Comparison of ENCODE assay signal across 8 cellular contexts in the genomic region with DNA sequence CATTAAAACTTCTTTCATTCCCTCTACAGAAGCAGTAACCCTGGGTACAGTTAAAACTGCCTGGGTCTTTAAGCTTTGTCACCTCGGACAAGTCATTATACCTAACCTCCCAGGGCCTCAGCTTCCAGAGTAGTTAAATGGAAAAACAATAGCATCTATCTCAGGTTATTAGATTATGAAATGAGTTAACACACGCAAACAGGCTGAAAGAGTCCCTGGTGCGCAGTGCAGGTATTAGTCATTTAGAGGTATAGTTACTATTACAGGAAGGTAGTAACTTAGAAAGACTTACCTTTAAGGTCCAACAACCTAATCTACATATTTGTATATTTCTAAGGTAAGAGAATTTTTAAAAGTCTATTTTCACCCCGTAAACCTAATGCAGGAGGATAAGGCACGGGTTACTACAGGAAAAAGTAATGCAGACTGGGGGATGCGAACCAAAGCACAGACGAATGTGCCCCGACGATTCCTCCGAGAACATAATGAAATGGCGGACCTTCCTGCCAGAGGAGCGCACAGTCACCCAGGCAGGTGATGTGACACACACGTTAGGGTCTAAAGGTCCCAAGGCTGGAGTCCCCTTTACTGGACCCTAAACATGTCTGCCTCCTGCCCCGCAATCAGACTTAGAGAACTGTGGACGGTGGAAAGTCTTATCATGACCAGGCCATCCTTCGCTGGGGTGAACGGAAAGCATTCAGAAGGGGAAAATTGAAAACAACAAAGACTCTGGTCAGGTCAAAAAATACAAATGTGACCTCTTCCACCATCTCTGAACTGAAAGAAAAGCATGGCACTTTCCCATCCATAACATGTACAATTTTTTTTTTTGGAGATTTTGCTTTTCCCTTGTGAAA. TPM values are rescaled to one million over a fixed set of nuclear protein-coding genes. Genes with fewer than 3 reads are reported as not detected.
DNase-seq lines count a peak whose midpoint lies in the region; ATAC-seq, FAIRE-seq and TF ChIP-seq lines count a peak whose summit lies in the region.

No MANE protein-coding gene starts in this region.

- H3K79me2 ChIP-seq in HCT116 (ENCODE audit: insufficient read depth, low read length), result peaks cover 60% of the 10 kb centered on the region
- H3K79me2 ChIP-seq in neural cell (replicated peaks; ENCODE audit: insufficient read depth, low read length), result peaks cover 59% of the 10 kb centered on the region

- RAD21 ChIA-PET in HCT116 (lab: Charles Lee; ENCODE audit: low non-redundant PET in 1 of 2, low total read pairs in 2 of 2, uncharacterized antibody in 2 of 2, unreplicated experiment in 2 of 2), result interaction anchor here in 1 of 2 experiments (0.7 kb wide), 1 partner anchor 458 kb away, joined by 4 read pairs; no protein-coding TSS in a partner anchor

- no peak for FAIRE-seq in A549 (lab: Jason Lieb, UNC)

- H2AFZ ChIP-seq in HCT116 (ENCODE audit: low read depth, low read length, poor library complexity, severe bottlenecking) (no peak overlapping the region), neural cell (ENCODE audit: low read depth, low read length) (no peak overlapping the region)

- TF ChIP-seq CTCF in A549 (IDR thresholded peaks at IDR 0.05), result no peak
- TF ChIP-seq CTCF in HCT116 (IDR thresholded peaks at IDR 0.05 in 2 of 3, conservative IDR thresholded peaks at IDR 0.05 in 1 of 3; ENCODE audit: borderline replicate concordance in 1 of 3, insufficient read depth in 1 of 3, low read depth in 2 of 3, low read length in 2 of 3), result no peak
- no peak for TF ChIP-seq CTCF in epithelial cell of esophagus (IDR thresholded peaks at IDR 0.05; ENCODE audit: insufficient read depth, low read depth, low read length, missing control alignments)
- no peak for TF ChIP-seq CTCF in neural cell (IDR thresholded peaks at IDR 0.05; ENCODE audit: poor library complexity, severe bottlenecking)

- peak; percentile 25 to 28 for DNase-seq in A549 (ENCODE audit: low read depth in 1 of 2, low spot score in 1 of 2)
- DNase-seq in HCT116 (ENCODE audit: low read depth, low spot score), result no peak
- peak; percentile 29 to 41 for DNase-seq in activated CD4-positive, alpha-beta T cell treated with anti-CD3 and anti-CD28 coated beads for 4 hours
- DNase-seq in epithelial cell of esophagus (ENCODE audit: low read depth), result peak; percentile 68
- DNase-seq in GM19238 (ENCODE audit: insufficient read length, low spot score), result no peak
- DNase-seq in nucleus accumbens (lab: John Stamatoyannopoulos, UW), result no peak
- no peak for DNase-seq in COR-L47 (lab: John Stamatoyannopoulos, UW)

- no peak for TF ChIP-seq POLR2A in A549 (IDR thresholded peaks at IDR 0.05; ENCODE audit: low read length)
- TF ChIP-seq POLR2A in HCT116 (IDR thresholded peaks at IDR 0.05; ENCODE audit: borderline replicate concordance, extremely low read depth, insufficient read depth, insufficient read length), result no peak

- no peak for ATAC-seq in A549
- no peak for ATAC-seq in HCT116

- no peaks in the 10 kb centered on the region for H3F3A ChIP-seq in neural cell (ENCODE audit: insufficient read depth, low read length, poor library complexity, severe bottlenecking)

- H3K4me3 ChIP-seq in A549 (peak overlapping the region; percentile 68), HCT116 (replicated peaks in 1 of 2; ENCODE audit: low read depth in 1 of 2, low read length in 2 of 2) (peak overlapping the region; percentile 94 to 99), epithelial cell of esophagus (ENCODE audit: low read length) (peak overlapping the region; percentile 79), neural cell (ENCODE audit: low read length) (peak overlapping the region; percentile 96)

- H3K36me3 ChIP-seq in HCT116 (ENCODE audit: control insufficient read depth in 1 of 2, insufficient read depth in 2 of 2, low read length in 2 of 2) (peaks cover 0 to 7% of the 10 kb centered on the region in 2 experiments; a peak in 1 of 4 replicates), neural cell (ENCODE audit: insufficient read depth, low read length) (no peaks in the 10 kb centered on the region)

- TF ChIP-seq RAD21 in A549 (conservative IDR thresholded peaks at IDR 0.05 in 1 of 2, IDR thresholded peaks at IDR 0.05 in 1 of 2), result no peak
- TF ChIP-seq RAD21 in HCT116 (IDR thresholded peaks at IDR 0.05; ENCODE audit: low read depth), result no peak
- no peak for TF ChIP-seq RAD21 in neural cell (conservative IDR thresholded peaks at IDR 0.05)

- intact Hi-C loops in HCT116 (cut with micrococcal nuclease), result no loop called here

- no peak for TF ChIP-seq EP300 in A549 (IDR thresholded peaks at IDR 0.05)
- TF ChIP-seq EP300 in neural cell (conservative IDR thresholded peaks at IDR 0.05; ENCODE audit: poor library complexity, severe bottlenecking), result no peak

- H3K9me3 ChIP-seq in A549 (no peaks in the 10 kb centered on the region), HCT116 (ENCODE audit: control insufficient read depth in 1 of 2, insufficient read depth in 1 of 2, low read depth in 1 of 2, low read length in 2 of 2) (no peaks in the 10 kb centered on the region), neural cell (ENCODE audit: low read length) (no peaks in the 10 kb centered on the region)

- 1% methylated on average over 17 of the region's 17 CpGs for WGBS in A549 (ENCODE audit: missing lambda C conversion rate)

- POLR2A ChIA-PET in A549 (lab: Yijun Ruan, JAX), result interaction anchor here (0.8 kb wide), 1 partner anchor 15 kb away, joined by 3 read pairs; no protein-coding TSS in a partner anchor
- POLR2A ChIA-PET in HCT116 (lab: Charles Lee), result interaction anchor here (0.6 kb wide), 1 partner anchor 24 kb away, joined by 3 read pairs; no protein-coding TSS in a partner anchor

- peak overlapping the region; percentile 95 to 99 for H3K27ac ChIP-seq in A549
- peak overlapping the region; percentile 77 for H3K27ac ChIP-seq in HCT116 (ENCODE audit: low read depth, low read length)
- H3K27ac ChIP-seq in neural cell (ENCODE audit: low read length), result peak overlapping the region; percentile 80

- H3K4me1 ChIP-seq in A549, result peaks cover 32% of the 10 kb centered on the region
- peaks cover 15 to 30% of the 10 kb centered on the region in 2 experiments; a peak in 3 of 4 replicates for H3K4me1 ChIP-seq in HCT116 (ENCODE audit: control insufficient read depth in 1 of 2, insufficient read depth in 2 of 2, low read length in 2 of 2)

- H3K9ac ChIP-seq in HCT116 (ENCODE audit: low read length) (peak overlapping the region; percentile 98), neural cell (ENCODE audit: low read length) (peak overlapping the region; percentile 87)

- TSS peak; percentile 56 for BruUV-seq in HCT116 (replicated peaks; lab: Mats Ljungman, UMichigan)

- H4K20me1 ChIP-seq in HCT116 (ENCODE audit: insufficient read depth) (peaks cover 10% of the 10 kb centered on the region), neural cell (ENCODE audit: insufficient read depth) (peaks cover 12% of the 10 kb centered on the region)

- CTCF ChIA-PET in A549 (lab: Yijun Ruan, JAX), result interaction anchor here (0.6 to 2.2 kb wide), 5 partner anchors 15 to 427 kb away, joined by 3 to 10 read pairs (median 4); no protein-coding TSS in a partner anchor
- CTCF ChIA-PET in HCT116 (lab: Charles Lee), result interaction anchor here (1.2 kb wide), 1 partner anchor 61 kb away, joined by 6 read pairs; no protein-coding TSS in a partner anchor

- no peaks in the 10 kb centered on the region for H3K9me2 ChIP-seq in HCT116 (ENCODE audit: insufficient read depth)
- no peaks in the 10 kb centered on the region for H3K9me2 ChIP-seq in neural cell (ENCODE audit: insufficient read depth, low read length)

- H3K27me3 ChIP-seq in HCT116 (ENCODE audit: insufficient read depth, low read length), result no peaks in the 10 kb centered on the region
- H3K27me3 ChIP-seq in neural cell (ENCODE audit: insufficient read depth, low read depth, low read length), result no peaks in the 10 kb centered on the region

- H3K4me2 ChIP-seq in A549, result peak overlapping the region; percentile 96
- peak overlapping the region; percentile 86 for H3K4me2 ChIP-seq in HCT116 (ENCODE audit: low read length)
- H3K4me2 ChIP-seq in neural cell (ENCODE audit: low read length), result peak overlapping the region; percentile 97

TF ChIP-seq in A549, 52 proteins besides CTCF, POLR2A, EP300 and RAD21 (continues in another document):
- TF ChIP-seq JUN (IDR thresholded peaks at IDR 0.05) (no peak), FOSL2 (IDR thresholded peaks at IDR 0.05) (no peak), FOSL2 (CRISPR knock-in tag; IDR thresholded peaks at IDR 0.05) (no peak), HOXA7 (CRISPR knock-in tag; IDR thresholded peaks at IDR 0.05) (no peak), FOSB (CRISPR knock-in tag; IDR thresholded peaks at IDR 0.05) (no peak), HOXB13 (CRISPR knock-in tag; IDR thresholded peaks at IDR 0.05; ENCODE audit: low read depth) (no peak)

TF ChIP-seq in HCT116, 20 proteins besides CTCF, POLR2A, EP300 and RAD21:
- TF ChIP-seq ATF3 (IDR thresholded peaks at IDR 0.05) (no peak), YY1 (IDR thresholded peaks at IDR 0.05; ENCODE audit: extremely low read depth, insufficient replicate concordance, low read depth, low read length) (peak; percentile 63)

RNA-seq across cellular contexts. Expression of gene NAP1L4, which starts 1.3 kb away (rescaled TPM):
- 128 and 148 TPM in 2 replicates for polyA plus RNA-seq in A549 (2011; rRNA removed)
- polyA plus RNA-seq in A549 (2012; cell fraction: cytosol; rRNA removed), result 73.9 and 95.8 TPM in 2 replicates
- polyA plus RNA-seq in A549 (2012; cell fraction: nucleus; rRNA removed), result 97.5 and 143 TPM in 2 replicates
- 129 to 134 TPM (median 132 TPM) in 3 replicates for polyA plus RNA-seq in A549 (2017; fragmentation: RNase III; extraction: RNeasy Plus Mini Kit Qiagen cat#74134 plus additional on column Dnase treatment)
- 52.9 and 61.4 TPM in 2 replicates for polyA minus RNA-seq in A549 (2011; rRNA and poly(A)+ RNA removed)
- 144 TPM for total RNA-seq in HCT116 (2021; ENCODE audit: unreplicated experiment)
- 63.0 and 82.2 TPM in 2 replicates for polyA plus RNA-seq in HCT116 (2012)
- polyA plus RNA-seq in neural cell, result 196 and 199 TPM in 2 replicates
- polyA minus RNA-seq in neural cell, result 204 and 209 TPM in 2 replicates

Comparison
In these comparisons a context has a peak if more than half of its experiments do, and no peak if none do; other contexts are left out.
1. DNase-seq: peak in A549 (2 of 2), activated CD4-positive, alpha-beta T cell treated with anti-CD3 and anti-CD28 coated beads for 4 hours (2 of 2) and epithelial cell of esophagus (single experiment); none in HCT116 (single experiment), GM19238 (single experiment), nucleus accumbens (0 of 56) and COR-L47 (single experiment).
2. Peak in every context shown above with its lines, with median percentiles within 50 percentile points of each other: H3K27ac ChIP-seq, H3K4me2 ChIP-seq and H3K4me3 ChIP-seq.